In genomic region chrX:154541896-154542722, GRCh38 we compare ENCODE assay signal across 8 cellular contexts. TPM values are rescaled to one million over a fixed set of nuclear protein-coding genes. Genes with fewer than 3 reads are reported as not detected.
DNase-seq lines count a peak whose midpoint lies in the region; ATAC-seq and TF ChIP-seq lines count a peak whose summit lies in the region.

No MANE protein-coding gene starts in this region.

- no peak for ATAC-seq in GM18867 (IDR thresholded peaks at IDR 0.05; ENCODE audit: unreplicated experiment)
- ATAC-seq in GM19397 (IDR thresholded peaks at IDR 0.05; ENCODE audit: unreplicated experiment), result no peak

- in situ Hi-C loops in Caki2 (cut with HindIII; ENCODE audit: low pct_unique_long_range_greater_than_20kb, low sequenced_read_pairs), result no loop called here

- H3K4me1 Mint-ChIP-seq in activated naive CD4-positive, alpha-beta T cell treated with anti-CD3 and anti-CD28 coated beads, Interleukin-2, amount 10 ng/mL, durations not matched to agents 7 days and 5 days, result peaks cover 43% of the 10 kb centered on the region
- H3K4me1 Mint-ChIP-seq in type B pancreatic cell (ENCODE audit: unreplicated experiment), result peaks cover 10% of the 10 kb centered on the region

- no peak for TF ChIP-seq CTCF in type B pancreatic cell (conservative IDR thresholded peaks at IDR 0.05)

- H3K27ac Mint-ChIP-seq in activated naive CD4-positive, alpha-beta T cell treated with anti-CD3 and anti-CD28 coated beads, Interleukin-2, amount 10 ng/mL, durations not matched to agents 7 days and 5 days, result peak overlapping the region; percentile 85
- no peak overlapping the region for H3K27ac Mint-ChIP-seq in type B pancreatic cell

- CTCF ChIA-PET in activated naive CD4-positive, alpha-beta T cell treated with anti-CD3 and anti-CD28 coated beads, Interleukin-2, amount 10 ng/mL, durations not matched to agents 7 days and 5 days (lab: Charles Lee), result interaction anchor here (1.3 kb wide), 1 partner anchor 169 kb away, joined by 3 read pairs; no protein-coding TSS in a partner anchor

- H3K9me3 Mint-ChIP-seq in activated naive CD4-positive, alpha-beta T cell treated with anti-CD3 and anti-CD28 coated beads, Interleukin-2, amount 10 ng/mL, durations not matched to agents 7 days and 5 days, result no peaks in the 10 kb centered on the region
- no peaks in the 10 kb centered on the region for H3K9me3 Mint-ChIP-seq in type B pancreatic cell

- H3K4me3 Mint-ChIP-seq in activated naive CD4-positive, alpha-beta T cell treated with anti-CD3 and anti-CD28 coated beads, Interleukin-2, amount 10 ng/mL, durations not matched to agents 7 days and 5 days, result peak overlapping the region; percentile 57
- no peak overlapping the region for H3K4me3 Mint-ChIP-seq in type B pancreatic cell

- H3K4me3 ChIP-seq in skeletal muscle cell (ENCODE audit: low read depth, low read length), result no peak overlapping the region

- H3K36me3 Mint-ChIP-seq in activated naive CD4-positive, alpha-beta T cell treated with anti-CD3 and anti-CD28 coated beads, Interleukin-2, amount 10 ng/mL, durations not matched to agents 7 days and 5 days, result peaks cover 17% of the 10 kb centered on the region
- H3K36me3 Mint-ChIP-seq in type B pancreatic cell, result no peaks in the 10 kb centered on the region

- intact Hi-C loops in head of caudate nucleus (cut with DNase I), result no loop called here

- DNase-seq in Caki2 (ENCODE audit: low read depth), result peak; percentile 97
- peak; percentile 98 for DNase-seq in NCI-H460 (ENCODE audit: extremely low read depth, low read depth)
- DNase-seq in activated naive CD4-positive, alpha-beta T cell treated with anti-CD3 and anti-CD28 coated beads, Interleukin-2, amount 10 ng/mL, durations not matched to agents 7 days and 5 days, result no peak
- peak in 32 of 42 donors; percentile 11 to 78 (median 37) for DNase-seq in head of caudate nucleus
- peak; percentile 82 for DNase-seq in skeletal muscle cell (ENCODE audit: low read depth)
- DNase-seq in type B pancreatic cell (ENCODE audit: extremely low spot score, unreplicated experiment), result no peak

- no peaks in the 10 kb centered on the region for H3K27me3 Mint-ChIP-seq in activated naive CD4-positive, alpha-beta T cell treated with anti-CD3 and anti-CD28 coated beads, Interleukin-2, amount 10 ng/mL, durations not matched to agents 7 days and 5 days
- no peaks in the 10 kb centered on the region for H3K27me3 Mint-ChIP-seq in type B pancreatic cell

RNA-seq across cellular contexts. Expression of gene G6PD, which starts 4.5 kb away (rescaled TPM):
- total RNA-seq in Caki2 (2014; rRNA removed; shearing (Covaris generic); ENCODE audit: low replicate concordance), result 600 and 665 TPM in 2 replicates
- 369 and 378 TPM in 2 replicates for total RNA-seq in NCI-H460 (2014; rRNA removed; shearing (Covaris generic))
- polyA plus RNA-seq in NCI-H460 (2014; cell fraction: nucleus; rRNA removed), result 687 and 721 TPM in 2 replicates
- 41.3 and 57.9 TPM in 2 replicates for total RNA-seq in type B pancreatic cell (ENCODE audit: low replicate concordance)

RNA-seq across cellular contexts. Expression of gene IKBKG, which starts 5.3 kb away (rescaled TPM):
- 32.9 and 49.8 TPM in 2 replicates for total RNA-seq in Caki2 (2014; rRNA removed; shearing (Covaris generic); ENCODE audit: low replicate concordance)
- total RNA-seq in NCI-H460 (2014; rRNA removed; shearing (Covaris generic)), result 33.2 and 37.9 TPM in 2 replicates
- 113 and 117 TPM in 2 replicates for polyA plus RNA-seq in NCI-H460 (2014; cell fraction: nucleus; rRNA removed)
- total RNA-seq in type B pancreatic cell (ENCODE audit: low replicate concordance), result 14.6 and 15.5 TPM in 2 replicates

RNA-seq across cellular contexts. Expression of gene FAM3A, which starts 26.1 kb away (rescaled TPM):
- 32.5 and 47.1 TPM in 2 replicates for total RNA-seq in Caki2 (2014; rRNA removed; shearing (Covaris generic); ENCODE audit: low replicate concordance)
- total RNA-seq in NCI-H460 (2014; rRNA removed; shearing (Covaris generic)), result 42.1 and 44.3 TPM in 2 replicates
- polyA plus RNA-seq in NCI-H460 (2014; cell fraction: nucleus; rRNA removed), result 86.2 and 101 TPM in 2 replicates
- total RNA-seq in type B pancreatic cell (ENCODE audit: low replicate concordance), result 34.1 and 35.9 TPM in 2 replicates

RNA-seq across cellular contexts. Expression of gene CTAG1A, which starts 42.8 kb away (rescaled TPM):
- not detected in 2 replicates for total RNA-seq in Caki2 (2014; rRNA removed; shearing (Covaris generic); ENCODE audit: low replicate concordance)
- total RNA-seq in NCI-H460 (2014; rRNA removed; shearing (Covaris generic)), result not detected in 2 replicates
- polyA plus RNA-seq in NCI-H460 (2014; cell fraction: nucleus; rRNA removed), result not detected in 2 replicates
- not detected in 2 replicates for total RNA-seq in type B pancreatic cell (ENCODE audit: low replicate concordance)

RNA-seq across cellular contexts. Expression of gene SLC10A3, which starts 51.7 kb away (rescaled TPM):
- total RNA-seq in Caki2 (2014; rRNA removed; shearing (Covaris generic); ENCODE audit: low replicate concordance), result 14.0 and 21.5 TPM in 2 replicates
- 27.9 and 34.8 TPM in 2 replicates for total RNA-seq in NCI-H460 (2014; rRNA removed; shearing (Covaris generic))
- 46.3 and 57.3 TPM in 2 replicates for polyA plus RNA-seq in NCI-H460 (2014; cell fraction: nucleus; rRNA removed)
- 13.0 and 23.0 TPM in 2 replicates for total RNA-seq in type B pancreatic cell (ENCODE audit: low replicate concordance)

Comparison
In these comparisons a context has a peak if more than half of its experiments do, and no peak if none do; other contexts are left out.
1. DNase-seq: peak in Caki2 (single experiment), NCI-H460 (single experiment), head of caudate nucleus (32 of 42) and skeletal muscle cell (single experiment); none in activated naive CD4-positive, alpha-beta T cell treated with anti-CD3 and anti-CD28 coated beads, Interleukin-2, amount 10 ng/mL, durations not matched to agents 7 days and 5 days (single experiment) and type B pancreatic cell (single experiment).